Comparison of ENCODE assay signal across 8 cellular contexts in the genomic region with DNA sequence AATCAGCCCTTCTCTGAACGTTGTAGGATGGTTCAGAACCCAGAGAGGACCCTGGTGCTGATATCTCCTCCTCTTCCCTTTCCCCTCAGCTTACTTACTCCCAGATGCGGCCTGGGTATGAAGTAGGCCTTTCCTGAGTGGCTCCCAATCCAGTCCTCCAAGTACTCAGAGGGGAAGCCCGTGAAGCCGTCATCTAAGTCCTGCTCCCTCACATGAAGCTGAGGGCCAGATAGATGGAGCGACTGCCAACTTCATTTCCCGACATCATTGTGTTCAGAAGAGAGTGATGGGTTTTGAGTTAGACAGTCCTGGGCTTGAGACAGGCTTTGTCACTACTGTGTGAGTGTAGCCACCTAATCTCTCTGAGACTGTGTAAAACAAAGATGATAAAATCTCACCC. TPM values are rescaled to one million over a fixed set of nuclear protein-coding genes. Genes with fewer than 3 reads are reported as not detected.
DNase-seq lines count a peak whose midpoint lies in the region; TF ChIP-seq lines count a peak whose summit lies in the region.

No MANE protein-coding gene starts in this region.

- no peak overlapping the region for H2AFZ ChIP-seq in OCI-LY3 (ENCODE audit: low read depth, low read length)

- no peak overlapping the region; the same call in 1 of the 2 replicates for H3K9ac ChIP-seq in OCI-LY3 (ENCODE audit: low read length)

- no peaks in the 10 kb centered on the region for H3K9me3 Mint-ChIP-seq in CD8-positive, alpha-beta memory T cell
- no peaks in the 10 kb centered on the region for H3K9me3 Mint-ChIP-seq in progenitor cell of endocrine pancreas (ENCODE audit: low read depth)

- no peak for TF ChIP-seq CTCF in OCI-LY3 (IDR thresholded peaks at IDR 0.05; ENCODE audit: low read depth, low read length)
- no peak for TF ChIP-seq CTCF in dorsolateral prefrontal cortex (IDR thresholded peaks at IDR 0.05 in 54 of 56, conservative IDR thresholded peaks at IDR 0.05 in 2 of 56; ENCODE audit: low read depth in 1 of 56, partially characterized antibody in 56 of 56)
- TF ChIP-seq CTCF in progenitor cell of endocrine pancreas (IDR thresholded peaks at IDR 0.05; ENCODE audit: unreplicated experiment), result no peak

- peaks cover 23% of the 10 kb centered on the region for H3K4me1 ChIP-seq in CD8-positive, alpha-beta memory T cell (ENCODE audit: insufficient read depth, low read length)
- peaks cover 31% of the 10 kb centered on the region for H3K4me1 ChIP-seq in OCI-LY3 (ENCODE audit: low read length)

- no peaks in the 10 kb centered on the region for H4K20me1 ChIP-seq in OCI-LY3 (ENCODE audit: insufficient read depth, low read length)

- intact Hi-C loops in dorsolateral prefrontal cortex (cut with DNase I), result loop anchor here (5.0 kb wide), 2 partner anchors 61 to 71 kb away; a partner anchor contains a TSS

- H3K79me2 ChIP-seq in OCI-LY3 (ENCODE audit: low read length), result no peaks in the 10 kb centered on the region

- no peaks in the 10 kb centered on the region for H3K36me3 Mint-ChIP-seq in CD8-positive, alpha-beta memory T cell
- H3K36me3 Mint-ChIP-seq in progenitor cell of endocrine pancreas (ENCODE audit: insufficient read depth), result peaks cover 3% of the 10 kb centered on the region

- H3K27ac ChIP-seq in CD8-positive, alpha-beta memory T cell (ENCODE audit: low read depth, low read length), result no peak overlapping the region
- H3K27ac ChIP-seq in OCI-LY3 (ENCODE audit: low read length) (no peak overlapping the region), dorsolateral prefrontal cortex (peak overlapping the region; percentile 83 to 100 (median 97))

- no peak for DNase-seq in CD8-positive, alpha-beta memory T cell
- DNase-seq in dorsolateral prefrontal cortex (no peak), progenitor cell of endocrine pancreas (ENCODE audit: low spot score, unreplicated experiment) (no peak), NCI-H748 (lab: John Stamatoyannopoulos, UW; ENCODE audit: unreplicated experiment) (no peak), AG20443 (ENCODE audit: low spot score) (no peak), NOMO-1 treated with dmso at 0.1 percent for 144 hours (lab: John Stamatoyannopoulos, UW; ENCODE audit: unreplicated experiment) (no peak), cerebellar nuclear complex (lab: John Stamatoyannopoulos, UW) (no peak)

- H3K9me3 ChIP-seq in CD8-positive, alpha-beta memory T cell (ENCODE audit: low read length), result no peaks in the 10 kb centered on the region
- H3K9me3 ChIP-seq in OCI-LY3 (ENCODE audit: insufficient read depth, low read length), result no peaks in the 10 kb centered on the region

- H3K27me3 ChIP-seq in CD8-positive, alpha-beta memory T cell (ENCODE audit: insufficient read depth, low read length, poor library complexity, severe bottlenecking), result no peaks in the 10 kb centered on the region
- peaks cover 21% of the 10 kb centered on the region for H3K27me3 ChIP-seq in OCI-LY3 (ENCODE audit: low read depth, low read length)
- H3K27me3 ChIP-seq in dorsolateral prefrontal cortex, result no peaks in the 10 kb centered on the region

- H3K4me1 Mint-ChIP-seq in CD8-positive, alpha-beta memory T cell, result peaks cover 6 to 27% (median 24%) of the 10 kb centered on the region in 3 donors
- H3K4me1 Mint-ChIP-seq in progenitor cell of endocrine pancreas (ENCODE audit: low read depth), result peaks cover 29% of the 10 kb centered on the region

- H3K4me3 ChIP-seq in CD8-positive, alpha-beta memory T cell (ENCODE audit: low read length), result no peak overlapping the region
- H3K4me3 ChIP-seq in OCI-LY3 (ENCODE audit: low read length) (no peak overlapping the region), dorsolateral prefrontal cortex (peak overlapping the region in 55 of 59 donors; percentile 22 to 92 (median 80))

- peak overlapping the region in 6 of 8 donors; percentile 68 to 93 (median 90) for H3K27ac Mint-ChIP-seq in CD8-positive, alpha-beta memory T cell
- H3K27ac Mint-ChIP-seq in progenitor cell of endocrine pancreas, result no peak overlapping the region

- CTCF ChIA-PET in CD8-positive, alpha-beta memory T cell (lab: Charles Lee), result interaction anchor here (0.8 to 5.5 kb wide), 15 partner anchors 9 to 467 kb away, joined by 3 to 48 read pairs (median 5); a partner anchor contains a TSS

- no peaks in the 10 kb centered on the region for H3K27me3 Mint-ChIP-seq in CD8-positive, alpha-beta memory T cell
- H3K27me3 Mint-ChIP-seq in progenitor cell of endocrine pancreas, result peaks cover 33% of the 10 kb centered on the region

- H3K36me3 ChIP-seq in CD8-positive, alpha-beta memory T cell (ENCODE audit: insufficient read depth, low read length), result no peaks in the 10 kb centered on the region
- no peaks in the 10 kb centered on the region for H3K36me3 ChIP-seq in OCI-LY3 (replicated peaks; ENCODE audit: low read depth, low read length)

- peak overlapping the region; percentile 85 for H3K4me2 ChIP-seq in OCI-LY3 (ENCODE audit: low read length)

- POLR2A ChIA-PET in CD8-positive, alpha-beta memory T cell (lab: Charles Lee), result interaction anchor here (0.7 kb wide), 1 partner anchor 72 kb away, joined by 3 read pairs; no protein-coding TSS in a partner anchor

- H3K4me3 Mint-ChIP-seq in CD8-positive, alpha-beta memory T cell, result peak overlapping the region; percentile 83 to 91 (median 87)
- peak overlapping the region; percentile 49 for H3K4me3 Mint-ChIP-seq in progenitor cell of endocrine pancreas (ENCODE audit: low read depth)

RNA-seq across cellular contexts. Expression of a gene that starts 2.7 kb away (rescaled TPM):
- 1 to 10 TPM; 2.7 TPM for total RNA-seq in CD8-positive, alpha-beta memory T cell
- 0.68 TPM for polyA plus RNA-seq in CD8-positive, alpha-beta memory T cell
- total RNA-seq in dorsolateral prefrontal cortex (100 to 1,000 TPM in 1 of 120 experiments, 10 to 100 TPM in 117, 1 to 10 TPM in 2; 8.2 to 102 (median 37.2) TPM), progenitor cell of endocrine pancreas (5.3 and 5.4 TPM in 2 replicates)

RNA-seq across cellular contexts. Expression of a gene that starts 25.0 kb away (rescaled TPM):
- total RNA-seq in CD8-positive, alpha-beta memory T cell, result 100 to 1,000 TPM; 105 to 106 TPM
- polyA plus RNA-seq in CD8-positive, alpha-beta memory T cell, result 64.5 TPM
- total RNA-seq in dorsolateral prefrontal cortex (10 to 100 TPM; 32.0 to 55.7 (median 42.2) TPM), progenitor cell of endocrine pancreas (115 TPM in 2 replicates)

Comparison
In these comparisons a context has a peak if more than half of its experiments do, and no peak if none do; other contexts are left out.
1. H3K27ac ChIP-seq: peak in dorsolateral prefrontal cortex (59 of 59); none in CD8-positive, alpha-beta memory T cell (single experiment) and OCI-LY3 (single experiment).
2. H3K4me3 ChIP-seq: peak in dorsolateral prefrontal cortex (55 of 59); none in CD8-positive, alpha-beta memory T cell (single experiment) and OCI-LY3 (single experiment).